Comparison of ENCODE assay signal across 8 cellular contexts in genomic region chr5:82312373-82312856, GRCh38. TPM values are rescaled to one million over a fixed set of nuclear protein-coding genes. Genes with fewer than 3 reads are reported as not detected.
DNase-seq lines count a peak whose midpoint lies in the region; ATAC-seq and TF ChIP-seq lines count a peak whose summit lies in the region.

No MANE protein-coding gene starts in this region.

- H3K27ac ChIP-seq in C4-2B: no peak overlapping the region

- ATAC-seq in GM21619 (IDR thresholded peaks at IDR 0.05; ENCODE audit: unreplicated experiment) (no peak), HG02798 (IDR thresholded peaks at IDR 0.05; ENCODE audit: poor library complexity, unreplicated experiment) (no peak)

- DNase-seq in H4 (ENCODE audit: low spot score) (peak; percentile 75), NCI-H446 treated with DMSO at 0.1 percent for 48 hours (lab: John Stamatoyannopoulos, UW) (peak; percentile 49), foreskin melanocyte (peak; percentile 58), pons (ENCODE audit: low spot score) (peak; percentile 79)
- peak; percentile 57 to 63 for DNase-seq in activated T-cell treated with anti-CD3 and anti-CD28 coated beads, Interleukin-2, amount 50 U/mL, for 48 hours

- TF ChIP-seq CTCF in C4-2B (conservative IDR thresholded peaks at IDR 0.05): peak; percentile 94

RNA-seq across cellular contexts. Expression of gene RPS23, which starts 34.3 kb away (rescaled TPM):
- 6,471 and 6,516 TPM in 2 replicates for total RNA-seq in H4 (2014; rRNA removed; shearing (Covaris generic))
